In genomic region chr5:88819332-88819999, GRCh38 we compare ENCODE assay signal across 16 cellular contexts.
DNase-seq lines count a peak whose midpoint lies in the region; ATAC-seq and TF ChIP-seq lines count a peak whose summit lies in the region.
"Had no signal": no experiment of that assay in that cellular context is flagged by ENCODE, and none has a peak within 500 bp of the region (broad histone marks: within the 10 kb centered on the region; RNA-seq: fewer than 3 reads in every experiment).

No MANE protein-coding gene starts in this region.

- H3K36me3 ChIP-seq in OCI-LY7 (ENCODE audit: insufficient read depth, low read length), result peaks cover 5% of the 10 kb centered on the region; the same call in 1 of the 2 replicates
- H3K36me3 ChIP-seq in skeletal muscle tissue (ENCODE audit: control insufficient read depth in 3 of 3, insufficient read depth in 3 of 3, low read length in 3 of 3), result peaks cover 7 to 11% (median 7%) of the 10 kb centered on the region in 3 donors
- H3K36me3 ChIP-seq in osteoblast (ENCODE audit: insufficient read depth, low read length), result no peaks in the 10 kb centered on the region
- H3K36me3 ChIP-seq: pancreas, thoracic aorta had no signal

- CTCF ChIA-PET in OCI-LY7 (lab: Charles Lee; ENCODE audit: unreplicated experiment), result interaction anchor here (1.0 to 1.6 kb wide), 2 partner anchors 10 to 87 kb away, joined by 3 to 6 read pairs; no protein-coding TSS in a partner anchor

- H3K79me2 ChIP-seq in OCI-LY7 (ENCODE audit: insufficient read depth, low read depth, low read length), result peaks cover 5% of the 10 kb centered on the region; the same call in 1 of the 2 replicates
- no peaks in the 10 kb centered on the region for H3K79me2 ChIP-seq in osteoblast (ENCODE audit: insufficient read depth, low read length)

- H3K4me2 ChIP-seq in OCI-LY7 (ENCODE audit: low read length) (peak overlapping the region; percentile 43), osteoblast (ENCODE audit: insufficient read depth, low read length) (no peak overlapping the region)

- H4K20me1 ChIP-seq in OCI-LY7 (ENCODE audit: insufficient read depth, low read length) (no peaks in the 10 kb centered on the region), osteoblast (ENCODE audit: insufficient read depth, low read length) (no peaks in the 10 kb centered on the region)

- POLR2A ChIA-PET in OCI-LY7 (lab: Charles Lee), result interaction anchor here (0.5 to 9.6 kb wide), 26 partner anchors 8 to 627 kb away, joined by 3 to 135 read pairs (median 4); no protein-coding TSS in a partner anchor

- intact Hi-C loops in OCI-LY7 (cut with micrococcal nuclease; ENCODE audit: unreplicated experiment), result no loop called here

- H3K4me3 ChIP-seq in OCI-LY7 (ENCODE audit: low read depth, low read length, poor library complexity, severe bottlenecking), result no peak overlapping the region
- no peak overlapping the region for H3K4me3 ChIP-seq in skeletal muscle tissue (ENCODE audit: low read length in 3 of 3)
- H3K4me3 ChIP-seq in osteoblast (ENCODE audit: insufficient read depth, low read length), result no peak overlapping the region
- H3K4me3 ChIP-seq: pancreas, SK-N-MC, thoracic aorta had no signal

- peaks cover 50% of the 10 kb centered on the region for H3K4me1 ChIP-seq in OCI-LY7 (ENCODE audit: insufficient read depth, low read length, poor library complexity, severe bottlenecking)
- H3K4me1 ChIP-seq in skeletal muscle tissue (ENCODE audit: control insufficient read depth in 3 of 3, insufficient read depth in 3 of 3, low read length in 3 of 3), result peaks cover 24 to 40% (median 25%) of the 10 kb centered on the region in 3 donors
- H3K4me1 ChIP-seq in osteoblast (ENCODE audit: insufficient read depth, low read length), result peaks cover 1% of the 10 kb centered on the region

- BruUV-seq in OCI-LY7 (replicated peaks; lab: Mats Ljungman, UMichigan), result no TSS peak

- ATAC-seq in GM18907 (IDR thresholded peaks at IDR 0.05; ENCODE audit: unreplicated experiment), result peak; percentile 42
- peak; percentile 33 for ATAC-seq in HG02973 (IDR thresholded peaks at IDR 0.05; ENCODE audit: unreplicated experiment)
- ATAC-seq: activated CD4-positive, CD25-positive, alpha-beta regulatory T cell treated with anti-CD3 and anti-CD28 coated beads, Interleukin-2, amount 50 U/mL, for 24 hours; pancreas had no signal

- H2AFZ ChIP-seq in OCI-LY7 (ENCODE audit: low read length) (peak overlapping the region; percentile 20; the same call in 1 of the 2 replicates), osteoblast (ENCODE audit: low read length) (no peak overlapping the region)

- no peaks in the 10 kb centered on the region for H3K9me2 ChIP-seq in OCI-LY7 (ENCODE audit: insufficient read depth, low read length)

- H3K27me3 ChIP-seq in skeletal muscle tissue (ENCODE audit: control insufficient read depth in 3 of 3, insufficient read depth in 3 of 3, low read length in 3 of 3) (no peaks in the 10 kb centered on the region), osteoblast (ENCODE audit: insufficient read depth, low read length) (no peaks in the 10 kb centered on the region)
- H3K27me3 ChIP-seq: pancreas had no signal

- TF ChIP-seq CTCF in OCI-LY7 (conservative IDR thresholded peaks at IDR 0.05; ENCODE audit: low read length), result no peak
- TF ChIP-seq CTCF in osteoblast (IDR thresholded peaks at IDR 0.05; ENCODE audit: extremely low read depth, low read depth, low read length), result no peak

- H3K9me3 ChIP-seq in OCI-LY7 (ENCODE audit: low read length) (no peaks in the 10 kb centered on the region), skeletal muscle tissue (ENCODE audit: control insufficient read depth in 3 of 3, low read length in 3 of 3) (no peaks in the 10 kb centered on the region), osteoblast (ENCODE audit: low read depth, low read length) (no peaks in the 10 kb centered on the region)
- H3K9me3 ChIP-seq: pancreas, thoracic aorta had no signal

- DNase-seq in OCI-LY7 (ENCODE audit: low spot score) (no peak), osteoblast (ENCODE audit: insufficient read length, low spot score, missing footprints) (no peak), T-helper 1 cell (no peak)
- no peak for DNase-seq in activated CD4-positive, alpha-beta T cell treated with anti-CD3 and anti-CD28 coated beads, Interleukin-2, amount 50 U/mL, for 1 hour
- DNase-seq: activated T-cell treated with anti-CD3 and anti-CD28 coated beads, Interleukin-2, amount 50 U/mL, for 1 hour; CD8-positive, alpha-beta memory T cell; GDM1; HFFc6; NK-92 treated with Interleukin-12 subunit alpha and Interleukin-12 subunit beta, amount 100 ng/mL, for 24 hours; pancreas had no signal

- H3K9ac ChIP-seq in skeletal muscle tissue (ENCODE audit: low read depth in 1 of 3, low read length in 3 of 3), result peak overlapping the region in 1 of 3 donors; percentile 2

- H3K27ac ChIP-seq in OCI-LY7 (ENCODE audit: low read depth, low read length, poor library complexity, severe bottlenecking) (no peak overlapping the region), skeletal muscle tissue (ENCODE audit: low read depth, low read length) (peak overlapping the region; percentile 1), osteoblast (ENCODE audit: low read depth, low read length) (no peak overlapping the region)
- H3K27ac ChIP-seq: pancreas, SK-N-MC, thoracic aorta had no signal
